In genomic region chr14:102320033-102320660, GRCh38 we compare ENCODE assay signal across 8 cellular contexts. TPM values are rescaled to one million over a fixed set of nuclear protein-coding genes. Genes with fewer than 3 reads are reported as not detected.
DNase-seq lines count a peak whose midpoint lies in the region; ATAC-seq and TF ChIP-seq lines count a peak whose summit lies in the region.

No MANE protein-coding gene starts in this region.

- H3K36me3 ChIP-seq in CD4-positive, CD25-positive, alpha-beta regulatory T cell (ENCODE audit: control insufficient read depth, insufficient read depth, low read length) = no peaks in the 10 kb centered on the region

- peak overlapping the region; percentile 93 for H3K27ac ChIP-seq in CD4-positive, CD25-positive, alpha-beta regulatory T cell (ENCODE audit: insufficient read depth, low read length, poor library complexity, severe bottlenecking)

- no peak for TF ChIP-seq CTCF in lower leg skin (IDR thresholded peaks at IDR 0.05)

- H3K27me3 Mint-ChIP-seq in CD4-positive, CD25-positive, alpha-beta regulatory T cell = peaks cover 18% of the 10 kb centered on the region
- no peaks in the 10 kb centered on the region for H3K27me3 Mint-ChIP-seq in activated CD4-positive, alpha-beta T cell treated with anti-CD3 and anti-CD28 coated beads for 36 hours

- 6% methylated on average over 18 to 23 of the region's 30 CpGs for WGBS in lower leg skin, 2 donors

- peak; percentile 22 to 33 for ATAC-seq in CD4-positive, CD25-positive, alpha-beta regulatory T cell (ENCODE audit: low read depth in 2 of 2)
- peak; percentile 20 for ATAC-seq in GM21360 (IDR thresholded peaks at IDR 0.05; ENCODE audit: unreplicated experiment)
- ATAC-seq in activated CD4-positive, alpha-beta T cell treated with anti-CD3 and anti-CD28 coated beads for 36 hours = no peak

- no peaks in the 10 kb centered on the region for H3K27me3 ChIP-seq in CD4-positive, CD25-positive, alpha-beta regulatory T cell (ENCODE audit: control insufficient read depth, insufficient read depth, low read length)

- CTCF ChIA-PET in activated CD4-positive, alpha-beta T cell treated with anti-CD3 and anti-CD28 coated beads for 36 hours (lab: Charles Lee) = interaction anchor here (1.2 to 1.3 kb wide), 4 partner anchors 15 to 196 kb away, joined by 4 to 6 read pairs (median 4); partner anchors contain the start of genes CINP, MOK and TECPR2

- no peak for TF ChIP-seq POLR2A in lower leg skin (IDR thresholded peaks at IDR 0.05)

- H3K36me3 Mint-ChIP-seq in CD4-positive, CD25-positive, alpha-beta regulatory T cell = peaks cover 5% of the 10 kb centered on the region
- peaks cover 1% of the 10 kb centered on the region for H3K36me3 Mint-ChIP-seq in activated CD4-positive, alpha-beta T cell treated with anti-CD3 and anti-CD28 coated beads for 36 hours (ENCODE audit: low read depth)

- peak; percentile 29 to 62 (median 44) for DNase-seq in CD4-positive, CD25-positive, alpha-beta regulatory T cell
- DNase-seq in Jurkat, Clone E6-1 (ENCODE audit: low read depth, low spot score) = no peak
- peak; percentile 56 for DNase-seq in activated CD4-positive, alpha-beta T cell treated with anti-CD3 and anti-CD28 coated beads for 36 hours
- DNase-seq in dedifferentiated amniotic fluid mesenchymal stem cell (ENCODE audit: extremely low spot score) (peak; percentile 49), lower leg skin (ENCODE audit: low spot score in 2 of 2) (peak in 1 of 2 donors; percentile 91), SK-N-DZ (ENCODE audit: low spot score) (no peak)
- peak; percentile 52 for DNase-seq in stimulated activated CD8-positive, alpha-beta memory T cell treated with anti-CD3 and anti-CD28 coated beads, Interleukin-4, amount 100 ng/mL, for 48 hours

- H3K4me1 ChIP-seq in CD4-positive, CD25-positive, alpha-beta regulatory T cell (ENCODE audit: control insufficient read depth, insufficient read depth, low read length, poor library complexity, severe bottlenecking) = peaks cover 37% of the 10 kb centered on the region

- H3K4me1 Mint-ChIP-seq in CD4-positive, CD25-positive, alpha-beta regulatory T cell = peaks cover 12 to 65% (median 35%) of the 10 kb centered on the region in 4 donors
- H3K4me1 Mint-ChIP-seq in activated CD4-positive, alpha-beta T cell treated with anti-CD3 and anti-CD28 coated beads for 36 hours = peaks cover 44% of the 10 kb centered on the region

- POLR2A ChIA-PET in activated CD4-positive, alpha-beta T cell treated with anti-CD3 and anti-CD28 coated beads for 36 hours (lab: Charles Lee) = no interaction called here

- peaks cover 0 to 4% (median 0%) of the 10 kb centered on the region in 7 donors for H3K9me3 Mint-ChIP-seq in CD4-positive, CD25-positive, alpha-beta regulatory T cell
- H3K9me3 Mint-ChIP-seq in activated CD4-positive, alpha-beta T cell treated with anti-CD3 and anti-CD28 coated beads for 36 hours (ENCODE audit: low read depth) = no peaks in the 10 kb centered on the region

- no peaks in the 10 kb centered on the region for H3K9me3 ChIP-seq in CD4-positive, CD25-positive, alpha-beta regulatory T cell (ENCODE audit: control insufficient read depth in 2 of 2, low read length in 2 of 2)

- peak overlapping the region; percentile 90 to 94 (median 94) for H3K4me3 Mint-ChIP-seq in CD4-positive, CD25-positive, alpha-beta regulatory T cell
- peak overlapping the region; percentile 87 for H3K4me3 Mint-ChIP-seq in activated CD4-positive, alpha-beta T cell treated with anti-CD3 and anti-CD28 coated beads for 36 hours

- intact Hi-C loops in activated CD4-positive, alpha-beta T cell treated with anti-CD3 and anti-CD28 coated beads for 36 hours (cut with DNase I, micrococcal nuclease) = no loop called here
- intact Hi-C loops in lower leg skin (cut with DNase I; ENCODE audit: low total_unique reads) = no loop called here

- H3K27ac Mint-ChIP-seq in CD4-positive, CD25-positive, alpha-beta regulatory T cell = peak overlapping the region; percentile 76 to 96 (median 90)
- peak overlapping the region; percentile 86 for H3K27ac Mint-ChIP-seq in activated CD4-positive, alpha-beta T cell treated with anti-CD3 and anti-CD28 coated beads for 36 hours

- peak overlapping the region; percentile 62 for H3K4me3 ChIP-seq in CD4-positive, CD25-positive, alpha-beta regulatory T cell (ENCODE audit: low read depth, low read length)
- peak overlapping the region; percentile 75 for H3K4me3 ChIP-seq in Jurkat, Clone E6-1 (ENCODE audit: low read length)
- H3K4me3 ChIP-seq in lower leg skin (ENCODE audit: low read depth, poor library complexity, severe bottlenecking) = peak overlapping the region; percentile 51

RNA-seq across cellular contexts. Expression of gene ZNF839, which starts 0.6 kb away (rescaled TPM):
- 15.3 TPM for total RNA-seq in CD4-positive, CD25-positive, alpha-beta regulatory T cell
- polyA plus RNA-seq in CD4-positive, CD25-positive, alpha-beta regulatory T cell = 1 to 10 TPM; 3.1 to 7.8 (median 4.2) TPM
- polyA plus RNA-seq in Jurkat, Clone E6-1 (2012; ENCODE audit: insufficient read depth, insufficient read length) = 16.5 TPM
- 10 to 100 TPM; 15.4 to 16.4 TPM for total RNA-seq in activated CD4-positive, alpha-beta T cell treated with anti-CD3 and anti-CD28 coated beads for 36 hours
- total RNA-seq in lower leg skin = 10 to 100 TPM; 10.7 to 15.2 (median 13.6) TPM
- polyA plus RNA-seq in SK-N-DZ (2014; cell fraction: cytosol; rRNA removed) = 6.7 and 9.4 TPM in 2 replicates
- polyA plus RNA-seq in SK-N-DZ (2014; cell fraction: nucleus; rRNA removed) = 13.2 and 14.4 TPM in 2 replicates

RNA-seq across cellular contexts. Expression of gene MOK, which starts 15.2 kb away (rescaled TPM):
- total RNA-seq in CD4-positive, CD25-positive, alpha-beta regulatory T cell = 1.0 TPM
- polyA plus RNA-seq in CD4-positive, CD25-positive, alpha-beta regulatory T cell = 1 to 10 TPM in 1 of 4 donors, under 1 TPM in 2, not detected in 1; 0.73 to 1.4 (median 0.89) TPM
- 9.6 TPM for polyA plus RNA-seq in Jurkat, Clone E6-1 (2012; ENCODE audit: insufficient read depth, insufficient read length)
- total RNA-seq in activated CD4-positive, alpha-beta T cell treated with anti-CD3 and anti-CD28 coated beads for 36 hours = 1 to 10 TPM; 6.5 to 6.6 TPM
- 10 to 100 TPM in 2 of 4 donors, 1 to 10 TPM in 2; 2.1 to 12.2 (median 7.8) TPM for total RNA-seq in lower leg skin
- polyA plus RNA-seq in SK-N-DZ (2014; cell fraction: cytosol; rRNA removed) = 3.5 and 3.7 TPM in 2 replicates
- polyA plus RNA-seq in SK-N-DZ (2014; cell fraction: nucleus; rRNA removed) = 11.7 and 14.2 TPM in 2 replicates

RNA-seq across cellular contexts. Expression of gene CINP, which starts 42.5 kb away (rescaled TPM):
- 21.5 TPM for total RNA-seq in CD4-positive, CD25-positive, alpha-beta regulatory T cell
- 10 to 100 TPM; 33.3 to 57.0 (median 42.8) TPM for polyA plus RNA-seq in CD4-positive, CD25-positive, alpha-beta regulatory T cell
- 58.2 TPM for polyA plus RNA-seq in Jurkat, Clone E6-1 (2012; ENCODE audit: insufficient read depth, insufficient read length)
- 10 to 100 TPM; 47.0 to 51.4 TPM for total RNA-seq in activated CD4-positive, alpha-beta T cell treated with anti-CD3 and anti-CD28 coated beads for 36 hours
- total RNA-seq in lower leg skin = 10 to 100 TPM; 16.9 to 34.2 (median 27.3) TPM
- polyA plus RNA-seq in SK-N-DZ (2014; cell fraction: cytosol; rRNA removed) = 19.7 and 26.2 TPM in 2 replicates
- 6.4 and 9.7 TPM in 2 replicates for polyA plus RNA-seq in SK-N-DZ (2014; cell fraction: nucleus; rRNA removed)

RNA-seq across cellular contexts. Expression of gene TECPR2, which starts 42.6 kb away (rescaled TPM):
- total RNA-seq in CD4-positive, CD25-positive, alpha-beta regulatory T cell = 12.7 TPM
- polyA plus RNA-seq in CD4-positive, CD25-positive, alpha-beta regulatory T cell = 1 to 10 TPM; 2.4 to 2.9 (median 2.7) TPM
- 6.5 TPM for polyA plus RNA-seq in Jurkat, Clone E6-1 (2012; ENCODE audit: insufficient read depth, insufficient read length)
- total RNA-seq in activated CD4-positive, alpha-beta T cell treated with anti-CD3 and anti-CD28 coated beads for 36 hours = 1 to 10 TPM; 5.6 to 6.9 TPM
- 10 to 100 TPM; 10.8 to 37.8 (median 17.8) TPM for total RNA-seq in lower leg skin
- polyA plus RNA-seq in SK-N-DZ (2014; cell fraction: cytosol; rRNA removed) = 1.8 and 5.3 TPM in 2 replicates
- polyA plus RNA-seq in SK-N-DZ (2014; cell fraction: nucleus; rRNA removed) = 0.99 and 5.3 TPM in 2 replicates

Comparison
In these comparisons a context has a peak if more than half of its experiments do, and no peak if none do; other contexts are left out.
1. DNase-seq: peak in CD4-positive, CD25-positive, alpha-beta regulatory T cell (3 of 3), activated CD4-positive, alpha-beta T cell treated with anti-CD3 and anti-CD28 coated beads for 36 hours (single experiment), dedifferentiated amniotic fluid mesenchymal stem cell (single experiment) and stimulated activated CD8-positive, alpha-beta memory T cell treated with anti-CD3 and anti-CD28 coated beads, Interleukin-4, amount 100 ng/mL, for 48 hours (single experiment); none in Jurkat, Clone E6-1 (single experiment) and SK-N-DZ (single experiment).
2. Peak in every context shown above with its lines, with median percentiles within 50 percentile points of each other: H3K4me3 ChIP-seq.